Comparison of ENCODE assay signal across 21 cellular contexts in genomic region chr7:146773506-146773905, GRCh38.
"Had no signal": no experiment of that assay in that cellular context is flagged by ENCODE, and none has a peak within 500 bp of the region (broad histone marks: within the 10 kb centered on the region; RNA-seq: fewer than 3 reads in every experiment).

No MANE protein-coding gene starts in this region.

- DNase-seq: activated CD4-positive, alpha-beta T cell treated with anti-CD3 and anti-CD28 coated beads, Interleukin-2, amount 10 ng/mL, durations not matched to agents 7 days and 5 days; activated CD8-positive, alpha-beta T cell treated with anti-CD3 and anti-CD28 coated beads, Interleukin-2, amount 10 ng/mL, durations not matched to agents 7 days and 5 days; activated naive CD4-positive, alpha-beta T cell treated with Interleukin-2 at 50 U/mL for 16 hours; activated naive CD8-positive, alpha-beta T cell treated with anti-CD3 and anti-CD28 coated beads, Interleukin-2, amount 10 ng/mL, durations not matched to agents 7 days and 5 days; activated T-cell treated with anti-CD3 and anti-CD28 coated beads, Interleukin-2, amount 50 U/mL, for 24 hours; anterior cingulate cortex; cerebellar nuclear complex; effector memory CD4-positive, alpha-beta T cell; heart left ventricle; kidney glomerular epithelial cell; left ventricle myocardium inferior; retina; spleen; stimulated activated naive CD4-positive, alpha-beta T cell treated with Interleukin-2 at 50 U/mL for 16 hours; substantia nigra; T-helper 9 cell; tibial artery had no signal

- H3K4me3 Mint-ChIP-seq: activated CD4-positive, alpha-beta T cell treated with anti-CD3 and anti-CD28 coated beads, Interleukin-2, amount 10 ng/mL, durations not matched to agents 7 days and 5 days; activated CD8-positive, alpha-beta T cell treated with anti-CD3 and anti-CD28 coated beads, Interleukin-2, amount 10 ng/mL, durations not matched to agents 7 days and 5 days; activated naive CD8-positive, alpha-beta T cell treated with anti-CD3 and anti-CD28 coated beads, Interleukin-2, amount 10 ng/mL, durations not matched to agents 7 days and 5 days; activated T-cell treated with anti-CD3 and anti-CD28 coated beads, Interleukin-2, amount 50 U/mL, for 24 hours; dendritic cell treated with granulocyte-macrophage colony-stimulating factor and Interleukin-4, amounts not matched to agents 40 ng/mL and 50 ng/mL, for 4 days had no signal

- H3K4me3 ChIP-seq: esophagus muscularis mucosa, gastroesophageal sphincter, heart left ventricle, left ventricle myocardium inferior, spleen, tibial artery had no signal

- H3K27me3 Mint-ChIP-seq: activated CD4-positive, alpha-beta T cell treated with anti-CD3 and anti-CD28 coated beads, Interleukin-2, amount 10 ng/mL, durations not matched to agents 7 days and 5 days; activated naive CD8-positive, alpha-beta T cell treated with anti-CD3 and anti-CD28 coated beads, Interleukin-2, amount 10 ng/mL, durations not matched to agents 7 days and 5 days; activated T-cell treated with anti-CD3 and anti-CD28 coated beads, Interleukin-2, amount 50 U/mL, for 24 hours; dendritic cell treated with granulocyte-macrophage colony-stimulating factor and Interleukin-4, amounts not matched to agents 40 ng/mL and 50 ng/mL, for 4 days had no signal

- H3K4me1 Mint-ChIP-seq: activated CD4-positive, alpha-beta T cell treated with anti-CD3 and anti-CD28 coated beads, Interleukin-2, amount 10 ng/mL, durations not matched to agents 7 days and 5 days; activated naive CD8-positive, alpha-beta T cell treated with anti-CD3 and anti-CD28 coated beads, Interleukin-2, amount 10 ng/mL, durations not matched to agents 7 days and 5 days had no signal

- ATAC-seq: activated CD8-positive, alpha-beta T cell treated with anti-CD3 and anti-CD28 coated beads, Interleukin-2, amount 10 ng/mL, durations not matched to agents 7 days and 5 days; gastroesophageal sphincter; heart left ventricle had no signal

- H3K9me3 Mint-ChIP-seq: activated CD4-positive, alpha-beta T cell treated with anti-CD3 and anti-CD28 coated beads, Interleukin-2, amount 10 ng/mL, durations not matched to agents 7 days and 5 days; dendritic cell treated with granulocyte-macrophage colony-stimulating factor and Interleukin-4, amounts not matched to agents 40 ng/mL and 50 ng/mL, for 4 days had no signal

- H3K27ac Mint-ChIP-seq: activated CD4-positive, alpha-beta T cell treated with anti-CD3 and anti-CD28 coated beads, Interleukin-2, amount 10 ng/mL, durations not matched to agents 7 days and 5 days; activated CD8-positive, alpha-beta T cell treated with anti-CD3 and anti-CD28 coated beads, Interleukin-2, amount 10 ng/mL, durations not matched to agents 7 days and 5 days; activated naive CD8-positive, alpha-beta T cell treated with anti-CD3 and anti-CD28 coated beads, Interleukin-2, amount 10 ng/mL, durations not matched to agents 7 days and 5 days; activated T-cell treated with anti-CD3 and anti-CD28 coated beads, Interleukin-2, amount 50 U/mL, for 24 hours; activated T-helper 2 cell treated with anti-CD3 and anti-CD28 coated beads, Interferon-gamma antibody, Interleukin-2, Interleukin-4, amounts not matched to agents 10 μg/mL and 5 μg/mL and 100 μg/mL, durations not matched to agents 14 hours and 24 hours and 36 hours; dendritic cell treated with granulocyte-macrophage colony-stimulating factor and Interleukin-4, amounts not matched to agents 40 ng/mL and 50 ng/mL, for 4 days had no signal

- H3K36me3 Mint-ChIP-seq: activated naive CD8-positive, alpha-beta T cell treated with anti-CD3 and anti-CD28 coated beads, Interleukin-2, amount 10 ng/mL, durations not matched to agents 7 days and 5 days had no signal
